ENCODE assay signal across 13 cellular contexts in the genomic region with DNA sequence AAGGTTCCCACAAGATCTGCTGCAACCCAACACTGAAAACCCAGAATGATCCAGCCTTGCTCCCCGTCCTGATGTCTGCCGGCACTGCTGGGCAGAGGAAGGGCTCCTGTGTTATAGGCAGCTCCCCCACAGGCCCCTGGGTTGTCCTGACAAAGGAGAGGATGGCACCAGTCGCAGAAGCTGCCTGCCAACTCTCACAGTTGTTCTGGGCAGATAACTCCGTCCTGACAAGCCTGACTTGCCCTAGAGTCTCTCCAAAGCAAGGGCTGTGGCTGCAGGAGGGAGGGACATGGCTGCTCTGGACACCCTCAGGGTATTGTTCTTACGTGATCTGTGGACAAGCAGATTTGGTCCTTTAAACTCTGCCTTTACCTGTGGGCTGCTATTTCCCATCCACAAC.
"Had no signal": no experiment of that assay in that cellular context is flagged by ENCODE, and none has a peak within 500 bp of the region (broad histone marks: within the 10 kb centered on the region; RNA-seq: fewer than 3 reads in every experiment).

No MANE protein-coding gene starts in this region.

- H3K36me3 ChIP-seq: colonic mucosa, lower lobe of right lung, tibial nerve had no signal

- H3K27me3 ChIP-seq: body of pancreas, colonic mucosa, tibial nerve had no signal

- DNase-seq: activated CD4-positive, alpha-beta T cell treated with anti-CD3 and anti-CD28 coated beads, Interleukin-2, amount 10 ng/mL, durations not matched to agents 7 days and 5 days; activated CD8-positive, alpha-beta T cell treated with anti-CD3 and anti-CD28 coated beads, Interleukin-2, amount 10 ng/mL, durations not matched to agents 7 days and 5 days; activated naive CD4-positive, alpha-beta T cell treated with anti-CD3 and anti-CD28 coated beads for 36 hours; activated T-cell treated with anti-CD3 and anti-CD28 coated beads, Interleukin-2, amount 50 U/mL, for 24 hours; body of pancreas; colonic mucosa; erythroblast; lower lobe of right lung; nucleus accumbens; stimulated activated naive CD8-positive, alpha-beta T cell treated with anti-CD3 and anti-CD28 coated beads, Interleukin-15, Interleukin-2, amounts not matched to agents 100 U/mL and 50 U/mL, for 24 hours; substantia nigra had no signal

- H3K4me1 ChIP-seq: body of pancreas, colonic mucosa, lower lobe of right lung, tibial nerve had no signal

- H3K4me3 ChIP-seq: body of pancreas, colonic mucosa, lower lobe of right lung, tibial nerve had no signal

- H3K27ac ChIP-seq: body of pancreas, colonic mucosa, lower lobe of right lung, tibial nerve had no signal

- H3K9me3 ChIP-seq: body of pancreas, colonic mucosa had no signal

- ATAC-seq: activated CD8-positive, alpha-beta T cell treated with anti-CD3 and anti-CD28 coated beads, Interleukin-2, amount 10 ng/mL, durations not matched to agents 7 days and 5 days; body of pancreas; lower lobe of right lung; natural killer cell treated with Interleukin-12 subunit alpha and Interleukin-12 subunit beta and Interleukin-15 and Interleukin-18, amount 100 ng/mL, for 72 hours; stimulated activated naive CD8-positive, alpha-beta T cell treated with anti-CD3 and anti-CD28 coated beads, Interleukin-15, Interleukin-2, amounts not matched to agents 100 U/mL and 50 U/mL, for 24 hours had no signal
